13 cellular contexts compared by ENCODE assay signal in genomic region chr6:44269168-44269920, GRCh38. TPM values are rescaled to one million over a fixed set of nuclear protein-coding genes. Genes with fewer than 3 reads are reported as not detected.
DNase-seq lines count a peak whose midpoint lies in the region; ATAC-seq, FAIRE-seq and TF ChIP-seq lines count a peak whose summit lies in the region.
"Had no signal": no experiment of that assay in that cellular context is flagged by ENCODE, and none has a peak within 500 bp of the region (broad histone marks: within the 10 kb centered on the region; RNA-seq: fewer than 3 reads in every experiment).

No MANE protein-coding gene starts in this region.

- peak overlapping the region; percentile 71 for H3K4me3 Mint-ChIP-seq in Caco-2 (ENCODE audit: unreplicated experiment)
- peak overlapping the region; percentile 85 for H3K4me3 Mint-ChIP-seq in memory B cell

- DNase-seq in Caco-2: no peak
- DNase-seq in activated naive CD4-positive, alpha-beta T cell treated with anti-CD3 and anti-CD28 coated beads, Interleukin-2, amount 50 U/mL, for 72 hours (ENCODE audit: low spot score in 2 of 2): no peak
- DNase-seq in memory B cell (ENCODE audit: low spot score in 2 of 2): no peak
- DNase-seq in HuH-7.5 (ENCODE audit: low spot score): no peak
- DNase-seq in stimulated activated CD4-positive, alpha-beta T cell treated with anti-CD3 and anti-CD28 coated beads, Interleukin-15, amount 100 ng/mL, for 24 hours: no peak
- no peak for DNase-seq in urothelium cell line (ENCODE audit: low spot score)
- no peak for DNase-seq in cerebellar cortex (ENCODE audit: low spot score)
- DNase-seq: thyroid gland had no signal

- H3K4me1 Mint-ChIP-seq in Caco-2 (ENCODE audit: low read depth, unreplicated experiment) (peaks cover 5% of the 10 kb centered on the region), memory B cell (peaks cover 21% of the 10 kb centered on the region)

- H3K9ac ChIP-seq in BLaER1 treated with 17β-estradiol and CSF1 and Interleukin-3, amounts not matched to agents 10 nM and 100 nM: no peak overlapping the region

- peaks cover 0 to 44% (median 20%) of the 10 kb centered on the region in 11 experiments; a peak in 13 of 22 replicates for H4K20me1 ChIP-seq in BLaER1 treated with 17β-estradiol and CSF1 and Interleukin-3, amounts not matched to agents 10 nM and 100 nM

- ATAC-seq in activated naive CD4-positive, alpha-beta T cell treated with anti-CD3 and anti-CD28 coated beads, Interleukin-2, amount 50 U/mL, for 72 hours: peak; percentile 38 to 76
- ATAC-seq in memory B cell (ENCODE audit: low read depth): no peak

- POLR2A ChIA-PET in Caco-2 (lab: Charles Lee): no interaction called here

- H3K36me3 ChIP-seq in BLaER1 treated with 17β-estradiol and CSF1 and Interleukin-3, amounts not matched to agents 10 nM and 100 nM: no peaks in the 10 kb centered on the region
- no peaks in the 10 kb centered on the region for H3K36me3 ChIP-seq in Caco-2 (ENCODE audit: control insufficient read depth, insufficient read depth, low read length)
- H3K36me3 ChIP-seq: thyroid gland had no signal

- CTCF ChIA-PET in Caco-2 (lab: Charles Lee): interaction anchor here (1.4 to 3.7 kb wide), 5 partner anchors 13 to 69 kb away, joined by 3 to 23 read pairs (median 16); partner anchors contain the start of genes AARS2 and SLC35B2

- no peak overlapping the region for H3K27ac Mint-ChIP-seq in Caco-2 (ENCODE audit: unreplicated experiment)
- peak overlapping the region in 1 of 2 donors; percentile 37 for H3K27ac Mint-ChIP-seq in activated naive CD4-positive, alpha-beta T cell treated with anti-CD3 and anti-CD28 coated beads, Interleukin-2, amount 50 U/mL, for 72 hours
- H3K27ac Mint-ChIP-seq in memory B cell: no peak overlapping the region

- H3K9me3 Mint-ChIP-seq in Caco-2 (ENCODE audit: unreplicated experiment): no peaks in the 10 kb centered on the region
- H3K9me3 Mint-ChIP-seq in activated naive CD4-positive, alpha-beta T cell treated with anti-CD3 and anti-CD28 coated beads, Interleukin-2, amount 50 U/mL, for 72 hours: no peaks in the 10 kb centered on the region
- no peaks in the 10 kb centered on the region for H3K9me3 Mint-ChIP-seq in memory B cell

- H3K9me3 ChIP-seq in BLaER1 treated with 17β-estradiol and CSF1 and Interleukin-3, amounts not matched to agents 10 nM and 100 nM (replicated peaks in 1 of 11): no peaks in the 10 kb centered on the region
- no peaks in the 10 kb centered on the region for H3K9me3 ChIP-seq in Caco-2
- H3K9me3 ChIP-seq: thyroid gland had no signal

- intact Hi-C loops in Caco-2 (cut with micrococcal nuclease; ENCODE audit: unreplicated experiment): no loop called here

- no TSS peak for BruUV-seq in Caco-2 (replicated peaks; lab: Mats Ljungman, UMichigan)

- peaks cover 52 to 64% (median 58%) of the 10 kb centered on the region in 11 experiments for H3K27me3 ChIP-seq in BLaER1 treated with 17β-estradiol and CSF1 and Interleukin-3, amounts not matched to agents 10 nM and 100 nM
- peaks cover 6% of the 10 kb centered on the region for H3K27me3 ChIP-seq in Caco-2 (replicated peaks; ENCODE audit: control insufficient read depth, insufficient read depth, low read length)
- H3K27me3 ChIP-seq: thyroid gland had no signal

- H3K36me3 Mint-ChIP-seq in Caco-2 (ENCODE audit: insufficient read depth, unreplicated experiment): peaks cover 15% of the 10 kb centered on the region
- peaks cover 6 to 7% of the 10 kb centered on the region in 2 donors for H3K36me3 Mint-ChIP-seq in activated naive CD4-positive, alpha-beta T cell treated with anti-CD3 and anti-CD28 coated beads, Interleukin-2, amount 50 U/mL, for 72 hours
- H3K36me3 Mint-ChIP-seq in memory B cell: peaks cover under 1% of the 10 kb centered on the region

- H3K4me2 ChIP-seq in BLaER1 treated with 17β-estradiol and CSF1 and Interleukin-3, amounts not matched to agents 10 nM and 100 nM: peak overlapping the region in 8 of 11 experiments; percentile 32 to 60 (median 42); a peak in 8 of 22 replicates

- no peak for FAIRE-seq in urothelium cell line (lab: Jason Lieb, UNC)
- FAIRE-seq: D721Med, RCC 7860, TTC549 had no signal

- H3K27ac ChIP-seq in BLaER1 treated with 17β-estradiol and CSF1 and Interleukin-3, amounts not matched to agents 10 nM and 100 nM: no peak overlapping the region
- H3K27ac ChIP-seq: thyroid gland had no signal

- peaks cover 18 to 42% (median 29%) of the 10 kb centered on the region in 10 experiments for H3K4me1 ChIP-seq in BLaER1 treated with 17β-estradiol and CSF1 and Interleukin-3, amounts not matched to agents 10 nM and 100 nM
- H3K4me1 ChIP-seq in Caco-2: peaks cover 6% of the 10 kb centered on the region; the same call in 1 of the 2 replicates

- TF ChIP-seq CTCF in Caco-2 (IDR thresholded peaks at IDR 0.05; ENCODE audit: insufficient read depth in 1 of 2, low read depth in 1 of 2, low read length in 1 of 2, severe bottlenecking in 1 of 2, unreplicated experiment in 1 of 2): no peak

- no peak overlapping the region for H3K4me3 ChIP-seq in BLaER1 treated with 17β-estradiol and CSF1 and Interleukin-3, amounts not matched to agents 10 nM and 100 nM
- no peak overlapping the region for H3K4me3 ChIP-seq in Caco-2 (ENCODE audit: low read depth, low read length)

- peaks cover 16% of the 10 kb centered on the region for H3K27me3 Mint-ChIP-seq in Caco-2 (ENCODE audit: insufficient read depth, unreplicated experiment)
- peaks cover 25% of the 10 kb centered on the region for H3K27me3 Mint-ChIP-seq in memory B cell

RNA-seq across cellular contexts. Expression of gene TMEM151B, which starts 0.9 kb away (rescaled TPM):
- total RNA-seq in Caco-2 (2022): not detected in 2 replicates
- under 1 TPM in 1 of 2 donors, not detected in 1; 0.20 TPM for total RNA-seq in activated naive CD4-positive, alpha-beta T cell treated with anti-CD3 and anti-CD28 coated beads, Interleukin-2, amount 50 U/mL, for 72 hours
- total RNA-seq: MCF 10A, thyroid gland had no signal

RNA-seq across cellular contexts. Expression of gene NFKBIE, which starts 4.0 kb away (rescaled TPM):
- total RNA-seq in Caco-2 (2022): 8.4 and 10.1 TPM in 2 replicates
- 10 to 100 TPM; 17.7 to 19.9 TPM for total RNA-seq in activated naive CD4-positive, alpha-beta T cell treated with anti-CD3 and anti-CD28 coated beads, Interleukin-2, amount 50 U/mL, for 72 hours

RNA-seq across cellular contexts. Expression of gene SLC35B2, which starts 12.0 kb away (rescaled TPM):
- 44.6 and 44.8 TPM in 2 replicates for total RNA-seq in Caco-2 (2022)
- total RNA-seq in activated naive CD4-positive, alpha-beta T cell treated with anti-CD3 and anti-CD28 coated beads, Interleukin-2, amount 50 U/mL, for 72 hours: 10 to 100 TPM; 18.3 to 23.8 TPM

RNA-seq across cellular contexts. Expression of gene HSP90AB1, which starts 22.4 kb away (rescaled TPM):
- total RNA-seq in Caco-2 (2022): 967 and 1,046 TPM in 2 replicates
- total RNA-seq in activated naive CD4-positive, alpha-beta T cell treated with anti-CD3 and anti-CD28 coated beads, Interleukin-2, amount 50 U/mL, for 72 hours: 1,000 to 10,000 TPM; 1,343 to 1,701 TPM

RNA-seq across cellular contexts. Expression of gene AARS2, which starts 43.8 kb away (rescaled TPM):
- total RNA-seq in Caco-2 (2022): 18.8 and 20.5 TPM in 2 replicates
- 10 to 100 TPM in 1 of 2 donors, 1 to 10 TPM in 1; 7.3 to 19.7 TPM for total RNA-seq in activated naive CD4-positive, alpha-beta T cell treated with anti-CD3 and anti-CD28 coated beads, Interleukin-2, amount 50 U/mL, for 72 hours
